Comparison of ENCODE assay signal across 9 cellular contexts in genomic region chr19:10478476-10478875, GRCh38. TPM values are rescaled to one million over a fixed set of nuclear protein-coding genes. Genes with fewer than 3 reads are reported as not detected.
A peak's percentile ranks its signal among the peaks of the same experiment; 100 is the strongest.
DNase-seq lines count a peak whose midpoint lies in the region; ATAC-seq and TF ChIP-seq lines count a peak whose summit lies in the region.
"Had no signal": no experiment of that assay in that cellular context is flagged by ENCODE, and none has a peak within 500 bp of the region (broad histone marks: within the 10 kb centered on the region; RNA-seq: fewer than 3 reads in every experiment).

No MANE protein-coding gene starts in this region.

- H3K4ac ChIP-seq in mesendoderm (ENCODE audit: low read depth, low read length): no peak overlapping the region

- H3K79me2 ChIP-seq in mammary epithelial cell (ENCODE audit: insufficient read depth, low read length): no peaks in the 10 kb centered on the region
- no peaks in the 10 kb centered on the region for H3K79me2 ChIP-seq in mesendoderm (ENCODE audit: control insufficient read depth, insufficient read depth, low read length)

- TF ChIP-seq CTCF in heart right ventricle (IDR thresholded peaks at IDR 0.05) (no peak), right atrium auricular region (IDR thresholded peaks at IDR 0.05) (no peak), mammary epithelial cell (conservative IDR thresholded peaks at IDR 0.05 in 1 of 2, IDR thresholded peaks at IDR 0.05 in 1 of 2; ENCODE audit: extremely low read depth in 1 of 2, insufficient read depth in 1 of 2, low read depth in 1 of 2, low read length in 2 of 2) (no peak), upper lobe of right lung (IDR thresholded peaks at IDR 0.05) (no peak), foreskin keratinocyte (conservative IDR thresholded peaks at IDR 0.05) (no peak)

- H3K27me3 ChIP-seq in heart right ventricle (no peaks in the 10 kb centered on the region), right atrium auricular region (no peaks in the 10 kb centered on the region), mammary epithelial cell (ENCODE audit: insufficient read depth, low read length) (no peaks in the 10 kb centered on the region), mesendoderm (ENCODE audit: insufficient read depth, low read length, poor library complexity) (no peaks in the 10 kb centered on the region), upper lobe of right lung (no peaks in the 10 kb centered on the region), foreskin keratinocyte (no peaks in the 10 kb centered on the region)

- H3K27ac ChIP-seq in heart right ventricle (no peak overlapping the region), right atrium auricular region (peak overlapping the region in 1 of 2 donors; percentile 13), mammary epithelial cell (ENCODE audit: insufficient read depth, low read depth, low read length) (no peak overlapping the region), mesendoderm (ENCODE audit: low read depth, low read length) (no peak overlapping the region), upper lobe of right lung (no peak overlapping the region), foreskin keratinocyte (no peak overlapping the region)

- H3K9ac ChIP-seq in mammary epithelial cell (ENCODE audit: insufficient read depth, low read length) (no peak overlapping the region), mesendoderm (ENCODE audit: low read length) (no peak overlapping the region)

- H3K4me3 ChIP-seq in heart right ventricle (peak overlapping the region in 7 of 10 donors; percentile 45 to 57 (median 54)), right atrium auricular region (peak overlapping the region in 1 of 2 donors; percentile 54), mammary epithelial cell (replicated peaks in 1 of 3; ENCODE audit: insufficient read depth in 1 of 3, low read depth in 2 of 3, low read length in 3 of 3) (no peak overlapping the region), mesendoderm (ENCODE audit: low read length) (no peak overlapping the region), upper lobe of right lung (peak overlapping the region; percentile 45)

- intact Hi-C loops in heart right ventricle (cut with DNase I): loop anchor here in 2 of 10 donors (2.0 to 10.0 kb wide), 2 partner anchors 22 to 74 kb away; partner anchors contain the start of gene CDC37 (in 1 of the 2)
- intact Hi-C loops in mammary epithelial cell (cut with micrococcal nuclease): no loop called here
- intact Hi-C loops in upper lobe of right lung (cut with DNase I): no loop called here

- H2BK15ac ChIP-seq in mesendoderm (replicated peaks; ENCODE audit: low read depth): no peak overlapping the region

- no peak overlapping the region for H3K23ac ChIP-seq in mesendoderm (ENCODE audit: low read length)

- ATAC-seq in heart right ventricle (no peak), upper lobe of right lung (no peak), GM18868 (IDR thresholded peaks at IDR 0.05; ENCODE audit: unreplicated experiment) (no peak), foreskin keratinocyte (no peak), GM21526 (IDR thresholded peaks at IDR 0.05; ENCODE audit: low FRiP score, unreplicated experiment) (no peak)

- no TSS peak for BruUV-seq in mammary epithelial cell (replicated peaks; lab: Mats Ljungman, UMichigan)

- no peak overlapping the region for H2BK5ac ChIP-seq in mesendoderm (ENCODE audit: low read length)

- no peaks in the 10 kb centered on the region for H3K36me3 ChIP-seq in heart right ventricle
- H3K36me3 ChIP-seq in right atrium auricular region: no peaks in the 10 kb centered on the region
- no peaks in the 10 kb centered on the region for H3K36me3 ChIP-seq in mammary epithelial cell (ENCODE audit: insufficient read depth, low read length)
- H3K36me3 ChIP-seq in mesendoderm (ENCODE audit: control insufficient read depth, insufficient read depth, low read length): no peaks in the 10 kb centered on the region
- no peaks in the 10 kb centered on the region for H3K36me3 ChIP-seq in upper lobe of right lung

- H3K4me2 ChIP-seq in mammary epithelial cell (ENCODE audit: insufficient read depth, low read depth, low read length) (peak overlapping the region; percentile 47), mesendoderm (ENCODE audit: low read length) (no peak overlapping the region)

- H4K8ac ChIP-seq in mesendoderm (ENCODE audit: low read depth, low read length): peak overlapping the region; percentile 13

- DNase-seq in heart right ventricle (no peak), right atrium auricular region (ENCODE audit: low spot score) (no peak), mammary epithelial cell (no peak), mesendoderm (no peak), upper lobe of right lung (no peak), foreskin keratinocyte (no peak)
- DNase-seq: GDM1 had no signal

- H3K79me1 ChIP-seq in mesendoderm (ENCODE audit: low read length): no peaks in the 10 kb centered on the region

- no peak overlapping the region for H3K18ac ChIP-seq in mesendoderm (ENCODE audit: low read length)

- dilution Hi-C loops in mammary epithelial cell (cut with HindIII; ENCODE audit: low sequenced_read_pairs): no loop called here

- H3K4me1 ChIP-seq in heart right ventricle: peaks cover 0 to 20% (median 6%) of the 10 kb centered on the region in 9 donors
- peaks cover 0 to 14% of the 10 kb centered on the region in 2 donors for H3K4me1 ChIP-seq in right atrium auricular region
- peaks cover 5% of the 10 kb centered on the region for H3K4me1 ChIP-seq in mammary epithelial cell (ENCODE audit: insufficient read depth, low read length)
- H3K4me1 ChIP-seq in mesendoderm (ENCODE audit: control insufficient read depth, low read depth, low read length): no peaks in the 10 kb centered on the region
- H3K4me1 ChIP-seq in upper lobe of right lung: peaks cover 5% of the 10 kb centered on the region
- no peaks in the 10 kb centered on the region for H3K4me1 ChIP-seq in foreskin keratinocyte

- no peak overlapping the region for H4K5ac ChIP-seq in mesendoderm (ENCODE audit: low read length)

- H3K56ac ChIP-seq in mesendoderm (ENCODE audit: low read length): no peak overlapping the region

- WGBS in heart right ventricle, 2 donors: 27 to 43% methylated on average over 5 of the region's 5 CpGs
- 55% methylated on average over 5 of the region's 5 CpGs for WGBS in mammary epithelial cell (ENCODE audit: low coverage, missing lambda C conversion rate)
- no CpG with 5 or more reads among the region's 5 CpGs for WGBS in mesendoderm (ENCODE audit: extremely low coverage, insufficient coverage, low lambda C conversion rate)

- no peak overlapping the region for H2AK5ac ChIP-seq in mesendoderm (ENCODE audit: low read length)

- H4K20me1 ChIP-seq in mammary epithelial cell (ENCODE audit: insufficient read depth, low read length): no peaks in the 10 kb centered on the region

- H2AFZ ChIP-seq in mammary epithelial cell (ENCODE audit: low read depth, low read length): no peak overlapping the region

- CTCF ChIA-PET in mammary epithelial cell (lab: Charles Lee; ENCODE audit: low non-redundant PET): interaction anchor here (0.9 kb wide), 1 partner anchor 548 kb away, joined by 3 read pairs; no protein-coding TSS in a partner anchor

- no peak overlapping the region for H2BK120ac ChIP-seq in mesendoderm (ENCODE audit: low read depth, low read length)

- H3K9me3 ChIP-seq in heart right ventricle (no peaks in the 10 kb centered on the region), right atrium auricular region (no peaks in the 10 kb centered on the region), mammary epithelial cell (replicated peaks; ENCODE audit: insufficient read depth, low read length) (no peaks in the 10 kb centered on the region), upper lobe of right lung (no peaks in the 10 kb centered on the region)

- in situ Hi-C loops in mammary epithelial cell (cut with MboI; ENCODE audit: low sequenced_read_pairs in 2 of 2): no loop called here

RNA-seq across cellular contexts. Expression of gene KEAP1, which starts 24.7 kb away (rescaled TPM):
- total RNA-seq in heart right ventricle (10 to 100 TPM; 51.4 to 84.9 (median 60.0) TPM), right atrium auricular region (10 to 100 TPM; 52.1 to 64.9 TPM), mammary epithelial cell (10 to 100 TPM; 47.5 to 51.0 TPM), upper lobe of right lung (69.1 TPM), foreskin keratinocyte (58.4 and 59.2 TPM in 2 replicates)
- polyA plus RNA-seq in heart right ventricle (10 to 100 TPM; 49.1 to 74.5 TPM), mammary epithelial cell (46.1 TPM), foreskin keratinocyte (53.8 and 57.2 TPM in 2 replicates)
- 108 TPM for polyA minus RNA-seq in mammary epithelial cell
- polyA plus RNA-seq in mesendoderm (2013, experiment 1 of 2): 36.4 TPM
- 34.5 TPM for polyA plus RNA-seq in mesendoderm (2013, experiment 2 of 2)

RNA-seq across cellular contexts. Expression of gene S1PR5, which starts 38.8 kb away (rescaled TPM):
- total RNA-seq in heart right ventricle: 1 to 10 TPM in 1 of 10 donors, under 1 TPM in 6, not detected in 3; 0.12 to 1.1 (median 0.36) TPM
- under 1 TPM; 0.13 to 0.15 TPM for polyA plus RNA-seq in heart right ventricle
- under 1 TPM; 0.12 to 0.59 TPM for total RNA-seq in right atrium auricular region
- 10 to 100 TPM in 1 of 2 donors, 1 to 10 TPM in 1; 8.5 to 12.2 TPM for total RNA-seq in mammary epithelial cell
- polyA plus RNA-seq in mammary epithelial cell: 4.0 TPM
- polyA minus RNA-seq in mammary epithelial cell: 1.5 TPM
- polyA plus RNA-seq in mesendoderm (2013, experiment 1 of 2): 2.4 TPM
- 2.4 TPM for polyA plus RNA-seq in mesendoderm (2013, experiment 2 of 2)
- total RNA-seq in upper lobe of right lung: 2.1 TPM
- 12.3 and 12.4 TPM in 2 replicates for total RNA-seq in foreskin keratinocyte
- polyA plus RNA-seq in foreskin keratinocyte: 13.8 and 14.6 TPM in 2 replicates

RNA-seq across cellular contexts. Expression of gene PDE4A, which starts 58.1 kb away (rescaled TPM):
- 10 to 100 TPM; 10.4 to 50.7 (median 17.3) TPM for total RNA-seq in heart right ventricle
- polyA plus RNA-seq in heart right ventricle: 10 to 100 TPM in 1 of 2 donors, 1 to 10 TPM in 1; 3.5 to 14.3 TPM
- total RNA-seq in right atrium auricular region: 1 to 10 TPM; 9.4 to 9.9 TPM
- 1 to 10 TPM; 1.3 to 1.5 TPM for total RNA-seq in mammary epithelial cell
- 0.45 TPM for polyA plus RNA-seq in mammary epithelial cell
- 2.4 TPM for polyA minus RNA-seq in mammary epithelial cell
- polyA plus RNA-seq in mesendoderm (2013, experiment 1 of 2): 1.4 TPM
- 1.4 TPM for polyA plus RNA-seq in mesendoderm (2013, experiment 2 of 2)
- total RNA-seq in upper lobe of right lung: 35.5 TPM
- total RNA-seq in foreskin keratinocyte: 0.28 and 0.58 TPM in 2 replicates
- 0.31 and 0.47 TPM in 2 replicates for polyA plus RNA-seq in foreskin keratinocyte

Comparison
In these comparisons a context has a peak if more than half of its experiments do, and no peak if none do; other contexts are left out.
1. H3K4me3 ChIP-seq: peak in heart right ventricle (7 of 10) and upper lobe of right lung (single experiment); none in mammary epithelial cell (0 of 3) and mesendoderm (single experiment).